Comparison of ENCODE assay signal across 1 cellular context in genomic region chr18:32091724-32092421, GRCh38.
TF ChIP-seq lines count a peak whose summit lies in the region.

A gene with protein sequence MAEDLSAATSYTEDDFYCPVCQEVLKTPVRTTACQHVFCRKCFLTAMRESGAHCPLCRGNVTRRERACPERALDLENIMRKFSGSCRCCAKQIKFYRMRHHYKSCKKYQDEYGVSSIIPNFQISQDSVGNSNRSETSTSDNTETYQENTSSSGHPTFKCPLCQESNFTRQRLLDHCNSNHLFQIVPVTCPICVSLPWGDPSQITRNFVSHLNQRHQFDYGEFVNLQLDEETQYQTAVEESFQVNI (plus strand): TSS chr18:32091874. CDS start chr18:32092777, 903 bp downstream.

TF ChIP-seq in HepG2, 621 proteins besides CTCF, POLR2A, EP300 and RAD21 (continued from another document and continues in another):
- TF ChIP-seq TIGD3 (CRISPR knock-in tag; IDR thresholded peaks at IDR 0.05; ENCODE audit: borderline replicate concordance) (no peak), U2AF1 (optimal IDR thresholded peaks at IDR 0.05; ENCODE audit: low read depth, low read length) (peak; percentile 29), ZNF773 (CRISPR knock-in tag; IDR thresholded peaks at IDR 0.05; ENCODE audit: borderline replicate concordance) (peak; percentile 61; the same call in 1 of the 2 replicates), HNF1B (CRISPR knock-in tag; IDR thresholded peaks at IDR 0.05) (peak; percentile 49; the same call in 1 of the 2 replicates), MXD4 (CRISPR knock-in tag; IDR thresholded peaks at IDR 0.05) (peak; percentile 34; the same call in 1 of the 2 replicates), HNRNPL (IDR thresholded peaks at IDR 0.05; ENCODE audit: low read depth, low read length) (0 out of 2 replicates have a peak, but pooled peaks have one; percentile 32), LCORL (IDR thresholded peaks at IDR 0.05) (no peak), LCORL (CRISPR knock-in tag; IDR thresholded peaks at IDR 0.05) (no peak), ZBTB34 (CRISPR knock-in tag; IDR thresholded peaks at IDR 0.05) (peak; percentile 63; the same call in 1 of the 2 replicates), HOXA9 (CRISPR knock-in tag; IDR thresholded peaks at IDR 0.05; ENCODE audit: borderline replicate concordance) (peak; percentile 83), YEATS2 (CRISPR knock-in tag; IDR thresholded peaks at IDR 0.05; ENCODE audit: borderline replicate concordance) (peak; percentile 67; the same call in 1 of the 2 replicates), ZNF7 (CRISPR knock-in tag; IDR thresholded peaks at IDR 0.05) (no peak), NFATC3 (CRISPR knock-in tag; IDR thresholded peaks at IDR 0.05) (0 out of 2 replicates have a peak, but pooled peaks have one; percentile 54), ZNF329 (CRISPR knock-in tag; IDR thresholded peaks at IDR 0.05; ENCODE audit: low read depth) (no peak), ZNF101 (CRISPR knock-in tag; IDR thresholded peaks at IDR 0.05; ENCODE audit: borderline replicate concordance, low read depth) (0 out of 2 replicates have a peak, but pooled peaks have one; percentile 58), PREB (CRISPR knock-in tag; IDR thresholded peaks at IDR 0.05) (no peak), ZNF34 (CRISPR knock-in tag; IDR thresholded peaks at IDR 0.05; ENCODE audit: borderline replicate concordance) (no peak), ZNF331 (CRISPR knock-in tag; IDR thresholded peaks at IDR 0.05) (peak; percentile 45; the same call in 1 of the 2 replicates), STAG1 (CRISPR knock-in tag; IDR thresholded peaks at IDR 0.05) (no peak), PHF8 (CRISPR knock-in tag; IDR thresholded peaks at IDR 0.05) (peak; percentile 87), MEIS1 (CRISPR knock-in tag; IDR thresholded peaks at IDR 0.05; ENCODE audit: borderline replicate concordance) (peak; percentile 34; the same call in 1 of the 2 replicates), ZNF672 (CRISPR knock-in tag; IDR thresholded peaks at IDR 0.05) (no peak), GABPA (IDR thresholded peaks at IDR 0.05; ENCODE audit: low read depth, low read length) (no peak; the same call in 1 of the 2 replicates), GABPA (CRISPR knock-in tag; IDR thresholded peaks at IDR 0.05; ENCODE audit: low read depth) (no peak), KMT2A (CRISPR knock-in tag; IDR thresholded peaks at IDR 0.05) (0 out of 2 replicates have a peak, but pooled peaks have one; percentile 25), ZNF383 (CRISPR knock-in tag; IDR thresholded peaks at IDR 0.05; ENCODE audit: borderline replicate concordance) (no peak), CREB3 (CRISPR knock-in tag; IDR thresholded peaks at IDR 0.05) (no peak; the same call in 1 of the 2 replicates), CREBL2 (CRISPR knock-in tag; IDR thresholded peaks at IDR 0.05; ENCODE audit: borderline replicate concordance) (no peak), ARID4A (CRISPR knock-in tag; IDR thresholded peaks at IDR 0.05; ENCODE audit: borderline replicate concordance) (peak; percentile 32; the same call in 1 of the 2 replicates), DR1 (CRISPR knock-in tag; IDR thresholded peaks at IDR 0.05) (no peak; the same call in 1 of the 2 replicates), ZNF446 (CRISPR knock-in tag; IDR thresholded peaks at IDR 0.05) (peak; percentile 72; the same call in 1 of the 2 replicates), PATZ1 (CRISPR knock-in tag; IDR thresholded peaks at IDR 0.05) (no peak), ZNF546 (CRISPR knock-in tag; conservative IDR thresholded peaks at IDR 0.05) (no peak; the same call in 1 of the 2 replicates), FOXK1 (CRISPR knock-in tag; IDR thresholded peaks at IDR 0.05; ENCODE audit: borderline replicate concordance, low read depth) (peak; percentile 64)
- TF ChIP-seq, protein P1, sequence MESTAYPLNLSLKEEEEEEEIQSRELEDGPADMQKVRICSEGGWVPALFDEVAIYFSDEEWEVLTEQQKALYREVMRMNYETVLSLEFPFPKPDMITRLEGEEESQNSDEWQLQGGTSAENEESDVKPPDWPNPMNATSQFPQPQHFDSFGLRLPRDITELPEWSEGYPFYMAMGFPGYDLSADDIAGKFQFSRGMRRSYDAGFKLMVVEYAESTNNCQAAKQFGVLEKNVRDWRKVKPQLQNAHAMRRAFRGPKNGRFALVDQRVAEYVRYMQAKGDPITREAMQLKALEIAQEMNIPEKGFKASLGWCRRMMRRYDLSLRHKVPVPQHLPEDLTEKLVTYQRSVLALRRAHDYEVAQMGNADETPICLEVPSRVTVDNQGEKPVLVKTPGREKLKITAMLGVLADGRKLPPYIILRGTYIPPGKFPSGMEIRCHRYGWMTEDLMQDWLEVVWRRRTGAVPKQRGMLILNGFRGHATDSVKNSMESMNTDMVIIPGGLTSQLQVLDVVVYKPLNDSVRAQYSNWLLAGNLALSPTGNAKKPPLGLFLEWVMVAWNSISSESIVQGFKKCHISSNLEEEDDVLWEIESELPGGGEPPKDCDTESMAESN (CRISPR knock-in tag; conservative IDR thresholded peaks at IDR 0.05), result peak; percentile 78
- TF ChIP-seq, protein P2, sequence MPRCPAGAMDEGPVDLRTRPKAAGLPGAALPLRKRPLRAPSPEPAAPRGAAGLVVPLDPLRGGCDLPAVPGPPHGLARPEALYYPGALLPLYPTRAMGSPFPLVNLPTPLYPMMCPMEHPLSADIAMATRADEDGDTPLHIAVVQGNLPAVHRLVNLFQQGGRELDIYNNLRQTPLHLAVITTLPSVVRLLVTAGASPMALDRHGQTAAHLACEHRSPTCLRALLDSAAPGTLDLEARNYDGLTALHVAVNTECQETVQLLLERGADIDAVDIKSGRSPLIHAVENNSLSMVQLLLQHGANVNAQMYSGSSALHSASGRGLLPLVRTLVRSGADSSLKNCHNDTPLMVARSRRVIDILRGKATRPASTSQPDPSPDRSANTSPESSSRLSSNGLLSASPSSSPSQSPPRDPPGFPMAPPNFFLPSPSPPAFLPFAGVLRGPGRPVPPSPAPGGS (CRISPR knock-in tag; IDR thresholded peaks at IDR 0.05), result no peak; the same call in 1 of the 2 replicates
